ENCODE assay signal across 8 cellular contexts in genomic region chr11:105697291-105697690, GRCh38.
"Had no signal": no experiment of that assay in that cellular context is flagged by ENCODE, and none has a peak within 500 bp of the region (broad histone marks: within the 10 kb centered on the region; RNA-seq: fewer than 3 reads in every experiment).

No MANE protein-coding gene starts in this region.

- H3K9me3 ChIP-seq: HAP-1 had no signal

- H2AFZ ChIP-seq: GM23248 had no signal

- DNase-seq: GM23248, H7, HFFc6 had no signal

- H3K36me3 ChIP-seq: HAP-1 had no signal

- ATAC-seq: HCT116, HepG2 had no signal

- H3K36me3 Mint-ChIP-seq: IgD-negative memory B cell had no signal

- H3K27ac Mint-ChIP-seq: HFFc6, IgD-negative memory B cell had no signal

- H3K27ac ChIP-seq: GM23248, HL-60 had no signal

- H3K4me3 ChIP-seq: GM23248, HAP-1 had no signal

- H3K4me3 Mint-ChIP-seq: HFFc6, IgD-negative memory B cell had no signal

- H3K9me3 Mint-ChIP-seq: IgD-negative memory B cell had no signal

- H3K4me1 ChIP-seq: HAP-1 had no signal
